8 cellular contexts compared by ENCODE assay signal in genomic region chr9:33818167-33818831, GRCh38. TPM values are rescaled to one million over a fixed set of nuclear protein-coding genes. Genes with fewer than 3 reads are reported as not detected.
A peak's percentile ranks its signal among the peaks of the same experiment; 100 is the strongest.
DNase-seq lines count a peak whose midpoint lies in the region; ATAC-seq and TF ChIP-seq lines count a peak whose summit lies in the region.

No MANE protein-coding gene starts in this region.

- H3K36me3 Mint-ChIP-seq in activated T-helper 17 cell treated with anti-CD3 and anti-CD28 coated beads, Interleukin-2, amount 50 U/mL, for 72 hours (ENCODE audit: low read depth) = peaks cover 41% of the 10 kb centered on the region

- peak overlapping the region; percentile 99 for H3K4me3 Mint-ChIP-seq in activated T-helper 17 cell treated with anti-CD3 and anti-CD28 coated beads, Interleukin-2, amount 50 U/mL, for 72 hours

- peak overlapping the region; percentile 97 for H3K27ac Mint-ChIP-seq in activated T-helper 17 cell treated with anti-CD3 and anti-CD28 coated beads, Interleukin-2, amount 50 U/mL, for 72 hours

- peak overlapping the region; percentile 83 to 94 for H3K4me3 ChIP-seq in right atrium auricular region

- H3K4me1 Mint-ChIP-seq in activated T-helper 17 cell treated with anti-CD3 and anti-CD28 coated beads, Interleukin-2, amount 50 U/mL, for 72 hours = peaks cover 21% of the 10 kb centered on the region

- H3K4me1 ChIP-seq in right atrium auricular region = peaks cover 0 to 59% of the 10 kb centered on the region in 2 donors

- DNase-seq in CD1c-positive myeloid dendritic cell (ENCODE audit: extremely low spot score) (peak; percentile 51), right atrium auricular region (ENCODE audit: low spot score) (no peak), sciatic nerve (ENCODE audit: low spot score) (no peak), NCI-H1092 treated with DMSO at 0.1 percent for 48 hours (lab: John Stamatoyannopoulos, UW) (no peak), NCI-H2171 (lab: John Stamatoyannopoulos, UW) (no peak)

- H3K36me3 ChIP-seq in right atrium auricular region = no peaks in the 10 kb centered on the region

- H3K9me3 ChIP-seq in right atrium auricular region = no peaks in the 10 kb centered on the region

- peak overlapping the region; percentile 98 to 99 for H3K27ac ChIP-seq in right atrium auricular region

- TF ChIP-seq CTCF in right atrium auricular region (IDR thresholded peaks at IDR 0.05) = no peak

- H3K27me3 Mint-ChIP-seq in activated T-helper 17 cell treated with anti-CD3 and anti-CD28 coated beads, Interleukin-2, amount 50 U/mL, for 72 hours = no peaks in the 10 kb centered on the region

- H3K27me3 ChIP-seq in right atrium auricular region = no peaks in the 10 kb centered on the region

- H3K9me3 Mint-ChIP-seq in activated T-helper 17 cell treated with anti-CD3 and anti-CD28 coated beads, Interleukin-2, amount 50 U/mL, for 72 hours = no peaks in the 10 kb centered on the region

- intact Hi-C loops in sciatic nerve (cut with DNase I) = no loop called here

- ATAC-seq in HG02571 (IDR thresholded peaks at IDR 0.05; ENCODE audit: unreplicated experiment) (peak; percentile 5), sciatic nerve (peak; percentile 0), HG02938 (IDR thresholded peaks at IDR 0.05; ENCODE audit: unreplicated experiment) (no peak)
- peak; percentile 5 for ATAC-seq in activated T-helper 17 cell treated with anti-CD3 and anti-CD28 coated beads, Interleukin-2, amount 50 U/mL, for 72 hours (replicated peaks)

RNA-seq across cellular contexts. Expression of gene UBE2R2, which starts 1.3 kb away (rescaled TPM):
- 10 to 100 TPM; 39.3 to 61.4 TPM for total RNA-seq in activated T-helper 17 cell treated with anti-CD3 and anti-CD28 coated beads, Interleukin-2, amount 50 U/mL, for 72 hours
- total RNA-seq in right atrium auricular region (10 to 100 TPM; 26.6 to 29.0 TPM), sciatic nerve (39.9 TPM)

RNA-seq across cellular contexts. Expression of gene PRSS3, which starts 22.9 kb away (rescaled TPM):
- total RNA-seq in activated T-helper 17 cell treated with anti-CD3 and anti-CD28 coated beads, Interleukin-2, amount 50 U/mL, for 72 hours = not detected
- total RNA-seq in right atrium auricular region (1 to 10 TPM in 1 of 2 donors, not detected in 1; 3.5 TPM), sciatic nerve (not detected)
